ENCODE assay signal across 20 cellular contexts in genomic region chr3:149848688-149849087, GRCh38. TPM values are rescaled to one million over a fixed set of nuclear protein-coding genes. Genes with fewer than 3 reads are reported as not detected.
DNase-seq lines count a peak whose midpoint lies in the region; ATAC-seq and TF ChIP-seq lines count a peak whose summit lies in the region.
"Had no signal": no experiment of that assay in that cellular context is flagged by ENCODE, and none has a peak within 500 bp of the region (broad histone marks: within the 10 kb centered on the region; RNA-seq: fewer than 3 reads in every experiment).

No MANE protein-coding gene starts in this region.

- H3K4me1 Mint-ChIP-seq in CD14-positive monocyte (peaks cover 26% of the 10 kb centered on the region), naive B cell (peaks cover 34 to 46% (median 38%) of the 10 kb centered on the region in 3 donors)
- H3K4me1 Mint-ChIP-seq in dendritic cell treated with granulocyte-macrophage colony-stimulating factor and Interleukin-4, amounts not matched to agents 40 ng/mL and 50 ng/mL, for 4 days (ENCODE audit: low read depth) = peaks cover 44% of the 10 kb centered on the region
- H3K4me1 Mint-ChIP-seq in stimulated activated effector memory CD8-positive, alpha-beta T cell treated with anti-CD3 and anti-CD28 coated beads, Interleukin-12 subunit alpha, Interleukin-12 subunit beta, amount 100 ng/mL, for 72 hours = peaks cover 19% of the 10 kb centered on the region

- H3K9me3 Mint-ChIP-seq in CD14-positive monocyte = peaks cover 3 to 18% (median 12%) of the 10 kb centered on the region in 7 donors
- H3K9me3 Mint-ChIP-seq in dendritic cell treated with granulocyte-macrophage colony-stimulating factor and Interleukin-4, amounts not matched to agents 40 ng/mL and 50 ng/mL, for 4 days = peaks cover 14% of the 10 kb centered on the region
- peaks cover 0 to 6% (median 0%) of the 10 kb centered on the region in 7 donors for H3K9me3 Mint-ChIP-seq in naive B cell
- no peaks in the 10 kb centered on the region for H3K9me3 Mint-ChIP-seq in stimulated activated effector memory CD8-positive, alpha-beta T cell treated with anti-CD3 and anti-CD28 coated beads, Interleukin-12 subunit alpha, Interleukin-12 subunit beta, amount 100 ng/mL, for 72 hours
- H3K9me3 Mint-ChIP-seq: HFFc6 had no signal

- DNase-seq in CD14-positive monocyte (ENCODE audit: low spot score) (no peak), naive B cell (no peak), ureter (ENCODE audit: low spot score) (no peak)
- DNase-seq in stimulated activated effector memory CD8-positive, alpha-beta T cell treated with anti-CD3 and anti-CD28 coated beads, Interleukin-12 subunit alpha, Interleukin-12 subunit beta, amount 100 ng/mL, for 72 hours (ENCODE audit: low spot score in 2 of 2) = no peak
- DNase-seq: ACHN; CD4-positive, alpha-beta memory T cell; DMS153; DMS79; GDM1; GOT3; H7; HFFc6; IMR-90 had no signal

- no peak for ATAC-seq in naive B cell (ENCODE audit: low read depth in 2 of 2)
- ATAC-seq in stimulated activated effector memory CD8-positive, alpha-beta T cell treated with anti-CD3 and anti-CD28 coated beads, Interleukin-12 subunit alpha, Interleukin-12 subunit beta, amount 100 ng/mL, for 72 hours = no peak
- no peak for ATAC-seq in GM18505 (IDR thresholded peaks at IDR 0.05; ENCODE audit: unreplicated experiment)
- ATAC-seq in GM21786 (IDR thresholded peaks at IDR 0.05; ENCODE audit: unreplicated experiment) = no peak
- ATAC-seq: HCT116, K562 had no signal

- H3K27ac Mint-ChIP-seq in CD14-positive monocyte (peak overlapping the region; percentile 63 to 89 (median 79)), naive B cell (peak overlapping the region in 4 of 6 donors; percentile 10 to 61 (median 46))
- peak overlapping the region; percentile 69 for H3K27ac Mint-ChIP-seq in dendritic cell treated with granulocyte-macrophage colony-stimulating factor and Interleukin-4, amounts not matched to agents 40 ng/mL and 50 ng/mL, for 4 days
- peak overlapping the region; percentile 57 for H3K27ac Mint-ChIP-seq in stimulated activated effector memory CD8-positive, alpha-beta T cell treated with anti-CD3 and anti-CD28 coated beads, Interleukin-12 subunit alpha, Interleukin-12 subunit beta, amount 100 ng/mL, for 72 hours
- H3K27ac Mint-ChIP-seq: HFFc6 had no signal

- intact Hi-C loops in CD14-positive monocyte (cut with micrococcal nuclease) = no loop called here
- intact Hi-C loops in dendritic cell treated with granulocyte-macrophage colony-stimulating factor and Interleukin-4, amounts not matched to agents 40 ng/mL and 50 ng/mL, for 4 days (cut with micrococcal nuclease) = no loop called here

- H3K4me3 Mint-ChIP-seq in CD14-positive monocyte = no peak overlapping the region
- no peak overlapping the region for H3K4me3 Mint-ChIP-seq in dendritic cell treated with granulocyte-macrophage colony-stimulating factor and Interleukin-4, amounts not matched to agents 40 ng/mL and 50 ng/mL, for 4 days
- H3K4me3 Mint-ChIP-seq in naive B cell = peak overlapping the region in 2 of 8 donors; percentile 30 to 78
- no peak overlapping the region for H3K4me3 Mint-ChIP-seq in stimulated activated effector memory CD8-positive, alpha-beta T cell treated with anti-CD3 and anti-CD28 coated beads, Interleukin-12 subunit alpha, Interleukin-12 subunit beta, amount 100 ng/mL, for 72 hours
- H3K4me3 Mint-ChIP-seq: HFFc6 had no signal

- TF ChIP-seq POLR2A in GM18505 (IDR thresholded peaks at IDR 0.05; ENCODE audit: borderline replicate concordance, extremely low read depth, insufficient read depth, insufficient read length) = no peak

- no peaks in the 10 kb centered on the region for H3K27me3 Mint-ChIP-seq in CD14-positive monocyte (ENCODE audit: low read depth in 3 of 3)
- H3K27me3 Mint-ChIP-seq in dendritic cell treated with granulocyte-macrophage colony-stimulating factor and Interleukin-4, amounts not matched to agents 40 ng/mL and 50 ng/mL, for 4 days = no peaks in the 10 kb centered on the region
- no peaks in the 10 kb centered on the region for H3K27me3 Mint-ChIP-seq in naive B cell
- H3K27me3 Mint-ChIP-seq: CD4-positive, alpha-beta memory T cell had no signal

- TF ChIP-seq CTCF in CD14-positive monocyte (IDR thresholded peaks at IDR 0.05) = no peak

- peaks cover 60 to 64% of the 10 kb centered on the region in 2 donors for H3K36me3 Mint-ChIP-seq in CD14-positive monocyte
- peaks cover 80% of the 10 kb centered on the region for H3K36me3 Mint-ChIP-seq in dendritic cell treated with granulocyte-macrophage colony-stimulating factor and Interleukin-4, amounts not matched to agents 40 ng/mL and 50 ng/mL, for 4 days (ENCODE audit: low read depth)
- peaks cover 30 to 32% of the 10 kb centered on the region in 2 donors for H3K36me3 Mint-ChIP-seq in naive B cell
- H3K36me3 Mint-ChIP-seq in stimulated activated effector memory CD8-positive, alpha-beta T cell treated with anti-CD3 and anti-CD28 coated beads, Interleukin-12 subunit alpha, Interleukin-12 subunit beta, amount 100 ng/mL, for 72 hours = peaks cover 76% of the 10 kb centered on the region

RNA-seq across cellular contexts. Expression of gene RNF13, which starts 35.7 kb away (rescaled TPM):
- 100 to 1,000 TPM; 462 to 481 TPM for polyA plus RNA-seq in CD14-positive monocyte
- 100 to 1,000 TPM; 162 to 235 (median 220) TPM for polyA plus RNA-seq in naive B cell (ENCODE audit: low read depth in 6 of 6)
- 93.3 TPM for total RNA-seq in ureter

RNA-seq across cellular contexts. Expression of gene ANKUB1, which starts 56.3 kb away (rescaled TPM):
- polyA plus RNA-seq in CD14-positive monocyte (not detected), naive B cell (ENCODE audit: low read depth in 6 of 6) (1 to 10 TPM in 1 of 6 donors, under 1 TPM in 2, not detected in 3; 0.35 to 2.6 (median 0.71) TPM)
- total RNA-seq in ureter = not detected
- total RNA-seq: CD4-positive, alpha-beta memory T cell; Daoy; H7; HFFc6; IMR-90; K562 had no signal
- polyA plus RNA-seq: BJ; CD4-positive, alpha-beta memory T cell; IMR-90; K562 had no signal
